ENCODE assay signal across 15 cellular contexts in the genomic region with DNA sequence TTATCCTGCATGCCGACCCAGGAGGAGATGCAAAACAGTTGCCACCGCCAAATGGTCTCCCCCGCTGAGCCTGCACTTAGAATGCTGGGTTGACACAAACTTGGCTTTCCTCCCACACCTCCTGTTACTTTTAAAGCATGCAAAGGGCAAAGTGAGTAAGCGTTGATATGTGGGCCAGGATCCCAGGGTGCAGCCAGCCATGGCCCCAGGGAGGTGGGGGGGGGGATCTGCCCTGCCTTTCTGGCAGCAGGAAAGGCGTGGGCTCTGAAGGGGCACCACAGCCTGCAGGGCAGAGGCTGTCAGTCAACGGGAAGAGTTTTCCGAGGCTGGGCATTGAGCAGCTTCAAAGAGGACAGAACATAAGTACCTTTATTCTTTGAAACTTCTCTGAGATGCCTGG.
A peak's percentile ranks its signal among the peaks of the same experiment; 100 is the strongest.
DNase-seq lines count a peak whose midpoint lies in the region; ATAC-seq and TF ChIP-seq lines count a peak whose summit lies in the region.
"Had no signal": no experiment of that assay in that cellular context is flagged by ENCODE, and none has a peak within 500 bp of the region (broad histone marks: within the 10 kb centered on the region; RNA-seq: fewer than 3 reads in every experiment).

No MANE protein-coding gene starts in this region.

- H3K4me3 ChIP-seq in RWPE2 (ENCODE audit: severe bottlenecking) = no peak overlapping the region
- no peak overlapping the region for H3K4me3 ChIP-seq in CD4-positive, alpha-beta memory T cell (ENCODE audit: low read length in 2 of 2)

- peaks cover 20% of the 10 kb centered on the region for H3K4me1 ChIP-seq in RWPE2 (ENCODE audit: insufficient read depth, poor library complexity, severe bottlenecking)
- peaks cover 7% of the 10 kb centered on the region for H3K4me1 ChIP-seq in foreskin keratinocyte
- H3K4me1 ChIP-seq in CD4-positive, alpha-beta memory T cell (ENCODE audit: insufficient read depth, low read length) = no peaks in the 10 kb centered on the region

- no peaks in the 10 kb centered on the region for H3K36me3 ChIP-seq in RWPE2 (ENCODE audit: low read depth)
- no peaks in the 10 kb centered on the region for H3K36me3 ChIP-seq in CD4-positive, alpha-beta memory T cell (ENCODE audit: insufficient read depth, low read length)
- H3K36me3 ChIP-seq: brain microvascular endothelial cell, neutrophil had no signal

- CTCF ChIA-PET in CD4-positive, alpha-beta memory T cell (lab: Charles Lee; ENCODE audit: partially characterized antibody) = no interaction called here

- H3K36me3 Mint-ChIP-seq in CD4-positive, alpha-beta memory T cell = no peaks in the 10 kb centered on the region
- H3K36me3 Mint-ChIP-seq: type B pancreatic cell had no signal

- intact Hi-C loops in CD4-positive, alpha-beta memory T cell (cut with micrococcal nuclease) = no loop called here

- in situ Hi-C loops in ACHN (cut with HindIII; ENCODE audit: low pct_ligation_motif_present, low pct_unique_long_range_greater_than_20kb, low sequenced_read_pairs) = no loop called here

- H3K9me3 ChIP-seq in RWPE2 (ENCODE audit: severe bottlenecking) = no peaks in the 10 kb centered on the region
- no peaks in the 10 kb centered on the region for H3K9me3 ChIP-seq in CD4-positive, alpha-beta memory T cell (ENCODE audit: control insufficient read depth in 1 of 2, low read length in 2 of 2)
- H3K9me3 ChIP-seq: neutrophil had no signal

- no peak overlapping the region for H3K4me3 Mint-ChIP-seq in CD4-positive, alpha-beta memory T cell
- H3K4me3 Mint-ChIP-seq: activated B cell treated with CpG ODN at 0.5 μM for 24 hours, type B pancreatic cell had no signal

- no peak overlapping the region for H3K27ac Mint-ChIP-seq in CD4-positive, alpha-beta memory T cell
- H3K27ac Mint-ChIP-seq: activated B cell treated with CpG ODN at 0.5 μM for 24 hours, type B pancreatic cell had no signal

- no peaks in the 10 kb centered on the region for H3K4me1 Mint-ChIP-seq in CD4-positive, alpha-beta memory T cell

- H3K27me3 ChIP-seq in RWPE2 (ENCODE audit: insufficient read depth, poor library complexity, severe bottlenecking) = no peaks in the 10 kb centered on the region
- H3K27me3 ChIP-seq in foreskin keratinocyte = no peaks in the 10 kb centered on the region
- no peaks in the 10 kb centered on the region for H3K27me3 ChIP-seq in CD4-positive, alpha-beta memory T cell (ENCODE audit: insufficient read depth, low read length)
- H3K27me3 ChIP-seq: brain microvascular endothelial cell, neutrophil had no signal

- H3K27ac ChIP-seq in RWPE2 (ENCODE audit: poor library complexity, severe bottlenecking) (peak overlapping the region; percentile 78), foreskin keratinocyte (peak overlapping the region; percentile 65)
- no peak overlapping the region for H3K27ac ChIP-seq in CD4-positive, alpha-beta memory T cell (ENCODE audit: low read depth, low read length)
- H3K27ac ChIP-seq: brain microvascular endothelial cell, neutrophil had no signal

- no peak for TF ChIP-seq CTCF in RWPE2 (IDR thresholded peaks at IDR 0.05; ENCODE audit: poor library complexity, severe bottlenecking)
- TF ChIP-seq CTCF in foreskin keratinocyte (conservative IDR thresholded peaks at IDR 0.05) = no peak

- DNase-seq in ACHN (peak; percentile 97), HS-27A (ENCODE audit: low read depth) (peak; percentile 62), RWPE2 (ENCODE audit: low spot score) (peak; percentile 85), foreskin keratinocyte (peak; percentile 82 to 95), epidermal melanocyte (ENCODE audit: insufficient read length, low spot score) (no peak)
- no peak for DNase-seq in CD4-positive, alpha-beta memory T cell
- no peak for DNase-seq in stimulated activated CD4-positive, alpha-beta T cell treated with anti-CD3 and anti-CD28 coated beads, Interleukin-1b, Interleukin-23, amount 100 ng/mL, for 48 hours
- DNase-seq: activated B cell treated with CpG ODN at 0.5 μM for 24 hours; activated gamma-delta T cell; brain microvascular endothelial cell; COR-L47; effector CD8-positive, alpha-beta T cell had no signal

- ATAC-seq in RWPE2 (ENCODE audit: low read depth) (peak; percentile 56), foreskin keratinocyte (peak; percentile 61), HG03280 (IDR thresholded peaks at IDR 0.05; ENCODE audit: unreplicated experiment) (no peak)

- peaks cover 0 to 12% (median 5%) of the 10 kb centered on the region in 8 donors for H3K9me3 Mint-ChIP-seq in CD4-positive, alpha-beta memory T cell
- H3K9me3 Mint-ChIP-seq: activated B cell treated with CpG ODN at 0.5 μM for 24 hours, type B pancreatic cell had no signal

- no peaks in the 10 kb centered on the region for H3K27me3 Mint-ChIP-seq in CD4-positive, alpha-beta memory T cell
- H3K27me3 Mint-ChIP-seq: type B pancreatic cell had no signal

- POLR2A ChIA-PET in CD4-positive, alpha-beta memory T cell (lab: Charles Lee; ENCODE audit: partially characterized antibody) = no interaction called here

Comparison
In these comparisons a context has a peak if more than half of its experiments do, and no peak if none do; other contexts are left out.
1. DNase-seq: peak in ACHN (single experiment), HS-27A (single experiment), RWPE2 (single experiment) and foreskin keratinocyte (2 of 2); none in epidermal melanocyte (single experiment), CD4-positive, alpha-beta memory T cell (0 of 5) and stimulated activated CD4-positive, alpha-beta T cell treated with anti-CD3 and anti-CD28 coated beads, Interleukin-1b, Interleukin-23, amount 100 ng/mL, for 48 hours (single experiment).